ENCODE assay signal across 14 cellular contexts in genomic region chr3:4498446-4498845, GRCh38.
"Had no signal": no experiment of that assay in that cellular context is flagged by ENCODE, and none has a peak within 500 bp of the region (broad histone marks: within the 10 kb centered on the region; RNA-seq: fewer than 3 reads in every experiment).

No MANE protein-coding gene starts in this region.

- H3K27me3 Mint-ChIP-seq: naive thymus-derived CD8-positive, alpha-beta T cell had no signal

- H3K27ac ChIP-seq: heart left ventricle, ovary, stomach, thoracic aorta, transverse colon had no signal

- H3K9me3 Mint-ChIP-seq: naive thymus-derived CD8-positive, alpha-beta T cell; neural crest cell had no signal

- ATAC-seq: esophagus mucosa; heart left ventricle; naive thymus-derived CD8-positive, alpha-beta T cell; right cardiac atrium had no signal

- H3K4me3 ChIP-seq: heart left ventricle, ovary, stomach, thoracic aorta, transverse colon had no signal

- DNase-seq: effector memory CD4-positive, alpha-beta T cell; heart left ventricle; hippocampal formation; naive thymus-derived CD8-positive, alpha-beta T cell; ovary; right cardiac atrium; small intestine; stimulated activated CD4-positive, alpha-beta T cell treated with anti-CD3 and anti-CD28 coated beads, Interleukin-12 subunit alpha, Interleukin-12 subunit beta, amount 100 ng/mL, for 4 hours; stomach; substantia nigra; transverse colon had no signal

- H3K9me3 ChIP-seq: heart left ventricle, ovary, stomach, thoracic aorta, transverse colon had no signal

- H3K27me3 ChIP-seq: heart left ventricle, ovary, stomach, transverse colon had no signal

- H3K4me3 Mint-ChIP-seq: neural crest cell had no signal
